In genomic region chr12:18895946-18896345, GRCh38 we compare ENCODE assay signal across 1 cellular context.
TF ChIP-seq lines count a peak whose summit lies in the region.

No MANE protein-coding gene starts in this region.

TF ChIP-seq in WTC11, 78 proteins besides CTCF, POLR2A, EP300 and RAD21 (continued from another document):
- TF ChIP-seq, protein P1, sequence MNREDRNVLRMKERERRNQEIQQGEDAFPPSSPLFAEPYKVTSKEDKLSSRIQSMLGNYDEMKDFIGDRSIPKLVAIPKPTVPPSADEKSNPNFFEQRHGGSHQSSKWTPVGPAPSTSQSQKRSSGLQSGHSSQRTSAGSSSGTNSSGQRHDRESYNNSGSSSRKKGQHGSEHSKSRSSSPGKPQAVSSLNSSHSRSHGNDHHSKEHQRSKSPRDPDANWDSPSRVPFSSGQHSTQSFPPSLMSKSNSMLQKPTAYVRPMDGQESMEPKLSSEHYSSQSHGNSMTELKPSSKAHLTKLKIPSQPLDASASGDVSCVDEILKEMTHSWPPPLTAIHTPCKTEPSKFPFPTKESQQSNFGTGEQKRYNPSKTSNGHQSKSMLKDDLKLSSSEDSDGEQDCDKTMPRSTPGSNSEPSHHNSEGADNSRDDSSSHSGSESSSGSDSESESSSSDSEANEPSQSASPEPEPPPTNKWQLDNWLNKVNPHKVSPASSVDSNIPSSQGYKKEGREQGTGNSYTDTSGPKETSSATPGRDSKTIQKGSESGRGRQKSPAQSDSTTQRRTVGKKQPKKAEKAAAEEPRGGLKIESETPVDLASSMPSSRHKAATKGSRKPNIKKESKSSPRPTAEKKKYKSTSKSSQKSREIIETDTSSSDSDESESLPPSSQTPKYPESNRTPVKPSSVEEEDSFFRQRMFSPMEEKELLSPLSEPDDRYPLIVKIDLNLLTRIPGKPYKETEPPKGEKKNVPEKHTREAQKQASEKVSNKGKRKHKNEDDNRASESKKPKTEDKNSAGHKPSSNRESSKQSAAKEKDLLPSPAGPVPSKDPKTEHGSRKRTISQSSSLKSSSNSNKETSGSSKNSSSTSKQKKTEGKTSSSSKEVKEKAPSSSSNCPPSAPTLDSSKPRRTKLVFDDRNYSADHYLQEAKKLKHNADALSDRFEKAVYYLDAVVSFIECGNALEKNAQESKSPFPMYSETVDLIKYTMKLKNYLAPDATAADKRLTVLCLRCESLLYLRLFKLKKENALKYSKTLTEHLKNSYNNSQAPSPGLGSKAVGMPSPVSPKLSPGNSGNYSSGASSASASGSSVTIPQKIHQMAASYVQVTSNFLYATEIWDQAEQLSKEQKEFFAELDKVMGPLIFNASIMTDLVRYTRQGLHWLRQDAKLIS (CRISPR knock-in tag; IDR thresholded peaks at IDR 0.05; ENCODE audit: borderline replicate concordance): no peak
- 0 out of 2 replicates have a peak, but pooled peaks have one; percentile 48 for TF ChIP-seq ZNF423 (CRISPR knock-in tag; IDR thresholded peaks at IDR 0.05)
- no peak for TF ChIP-seq NFATC4 (CRISPR knock-in tag; IDR thresholded peaks at IDR 0.05)
- no peak for TF ChIP-seq ZNF532 (CRISPR knock-in tag; IDR thresholded peaks at IDR 0.05; ENCODE audit: borderline replicate concordance)
- TF ChIP-seq ZNF121 (CRISPR knock-in tag; IDR thresholded peaks at IDR 0.05): no peak
- TF ChIP-seq, protein P2, sequence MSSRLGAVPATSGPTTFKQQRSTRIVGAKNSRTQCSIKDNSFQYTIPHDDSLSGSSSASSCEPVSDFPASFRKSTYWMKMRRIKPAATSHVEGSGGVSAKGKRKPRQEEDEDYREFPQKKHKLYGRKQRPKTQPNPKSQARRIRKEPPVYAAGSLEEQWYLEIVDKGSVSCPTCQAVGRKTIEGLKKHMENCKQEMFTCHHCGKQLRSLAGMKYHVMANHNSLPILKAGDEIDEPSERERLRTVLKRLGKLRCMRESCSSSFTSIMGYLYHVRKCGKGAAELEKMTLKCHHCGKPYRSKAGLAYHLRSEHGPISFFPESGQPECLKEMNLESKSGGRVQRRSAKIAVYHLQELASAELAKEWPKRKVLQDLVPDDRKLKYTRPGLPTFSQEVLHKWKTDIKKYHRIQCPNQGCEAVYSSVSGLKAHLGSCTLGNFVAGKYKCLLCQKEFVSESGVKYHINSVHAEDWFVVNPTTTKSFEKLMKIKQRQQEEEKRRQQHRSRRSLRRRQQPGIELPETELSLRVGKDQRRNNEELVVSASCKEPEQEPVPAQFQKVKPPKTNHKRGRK (CRISPR knock-in tag; IDR thresholded peaks at IDR 0.05; ENCODE audit: borderline replicate concordance): no peak
- TF ChIP-seq ELF4 (CRISPR knock-in tag; IDR thresholded peaks at IDR 0.05; ENCODE audit: low read depth): no peak
- no peak for TF ChIP-seq GRHL2 (CRISPR knock-in tag; IDR thresholded peaks at IDR 0.05; ENCODE audit: insufficient replicate concordance, severe bottlenecking)
- TF ChIP-seq TEAD1 (CRISPR knock-in tag; IDR thresholded peaks at IDR 0.05): peak; percentile 59; the same call in 1 of the 2 replicates
- TF ChIP-seq NR2C2 (CRISPR knock-in tag; IDR thresholded peaks at IDR 0.05): no peak
- no peak for TF ChIP-seq GTF2I (CRISPR knock-in tag; conservative IDR thresholded peaks at IDR 0.05)
- TF ChIP-seq, protein P3, sequence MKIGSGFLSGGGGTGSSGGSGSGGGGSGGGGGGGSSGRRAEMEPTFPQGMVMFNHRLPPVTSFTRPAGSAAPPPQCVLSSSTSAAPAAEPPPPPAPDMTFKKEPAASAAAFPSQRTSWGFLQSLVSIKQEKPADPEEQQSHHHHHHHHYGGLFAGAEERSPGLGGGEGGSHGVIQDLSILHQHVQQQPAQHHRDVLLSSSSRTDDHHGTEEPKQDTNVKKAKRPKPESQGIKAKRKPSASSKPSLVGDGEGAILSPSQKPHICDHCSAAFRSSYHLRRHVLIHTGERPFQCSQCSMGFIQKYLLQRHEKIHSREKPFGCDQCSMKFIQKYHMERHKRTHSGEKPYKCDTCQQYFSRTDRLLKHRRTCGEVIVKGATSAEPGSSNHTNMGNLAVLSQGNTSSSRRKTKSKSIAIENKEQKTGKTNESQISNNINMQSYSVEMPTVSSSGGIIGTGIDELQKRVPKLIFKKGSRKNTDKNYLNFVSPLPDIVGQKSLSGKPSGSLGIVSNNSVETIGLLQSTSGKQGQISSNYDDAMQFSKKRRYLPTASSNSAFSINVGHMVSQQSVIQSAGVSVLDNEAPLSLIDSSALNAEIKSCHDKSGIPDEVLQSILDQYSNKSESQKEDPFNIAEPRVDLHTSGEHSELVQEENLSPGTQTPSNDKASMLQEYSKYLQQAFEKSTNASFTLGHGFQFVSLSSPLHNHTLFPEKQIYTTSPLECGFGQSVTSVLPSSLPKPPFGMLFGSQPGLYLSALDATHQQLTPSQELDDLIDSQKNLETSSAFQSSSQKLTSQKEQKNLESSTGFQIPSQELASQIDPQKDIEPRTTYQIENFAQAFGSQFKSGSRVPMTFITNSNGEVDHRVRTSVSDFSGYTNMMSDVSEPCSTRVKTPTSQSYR (CRISPR knock-in tag; IDR thresholded peaks at IDR 0.05): peak; percentile 96
- TF ChIP-seq MXD4 (CRISPR knock-in tag; IDR thresholded peaks at IDR 0.05; ENCODE audit: borderline replicate concordance): no peak
- TF ChIP-seq PRRX2 (CRISPR knock-in tag; IDR thresholded peaks at IDR 0.05): 0 out of 2 replicates have a peak, but pooled peaks have one; percentile 4
- no peak for TF ChIP-seq USF2 (CRISPR knock-in tag; IDR thresholded peaks at IDR 0.05)
- peak; percentile 71; the same call in 1 of the 2 replicates for TF ChIP-seq FOXP1 (CRISPR knock-in tag; IDR thresholded peaks at IDR 0.05; ENCODE audit: borderline replicate concordance)
TF ChIP-seq in WTC11: peak in this region for 6.
